1 cellular context compared by ENCODE assay signal in the genomic region with DNA sequence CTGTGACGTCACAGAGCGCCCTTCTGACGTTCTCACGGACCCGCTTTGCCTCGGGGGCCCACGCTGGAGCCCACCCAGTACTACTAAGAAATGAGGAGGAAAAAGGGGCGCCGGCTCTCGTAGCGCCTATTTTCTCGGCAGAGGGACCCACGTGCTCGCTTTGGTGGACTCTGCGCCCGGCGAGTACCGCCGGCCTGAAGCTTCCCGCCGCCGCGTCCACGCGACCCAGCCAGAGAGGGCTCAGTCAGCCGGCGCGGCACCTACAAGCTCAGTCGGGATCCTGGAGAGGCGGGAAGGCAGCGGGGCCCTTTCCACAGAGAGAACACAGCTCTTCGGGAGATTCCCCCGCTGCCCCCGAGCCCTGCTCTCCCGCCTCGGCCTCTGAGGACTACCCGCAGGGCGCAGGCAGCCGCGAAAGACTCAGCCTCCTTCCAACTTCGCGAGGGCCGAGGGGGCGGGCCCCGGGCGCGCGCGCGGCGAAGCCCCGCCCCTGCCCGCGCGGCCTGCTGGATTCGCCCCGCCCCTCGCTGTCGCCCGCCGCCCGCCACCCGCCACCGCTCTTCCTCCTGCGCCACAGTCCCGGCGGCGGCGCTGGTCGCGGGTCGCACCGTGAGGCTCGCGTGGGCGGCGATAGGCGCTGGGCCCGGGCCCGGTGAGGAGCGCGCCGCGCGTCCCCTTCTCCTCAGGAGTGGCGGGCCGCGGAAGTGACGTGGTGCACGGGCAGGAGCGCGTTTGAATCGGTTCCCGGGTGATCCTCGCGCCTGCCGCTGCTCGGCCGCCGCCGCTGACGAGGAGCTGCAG.
TF ChIP-seq lines count a peak whose summit lies in the region.

A gene (plus strand): TSS at position 574 of the 801 bp plus-strand sequence. CDS start 350 bp downstream, outside the sequence.

TF ChIP-seq in GM12878, 131 proteins besides CTCF, POLR2A, EP300 and RAD21 (continued from another document):
- TF ChIP-seq, protein P1, sequence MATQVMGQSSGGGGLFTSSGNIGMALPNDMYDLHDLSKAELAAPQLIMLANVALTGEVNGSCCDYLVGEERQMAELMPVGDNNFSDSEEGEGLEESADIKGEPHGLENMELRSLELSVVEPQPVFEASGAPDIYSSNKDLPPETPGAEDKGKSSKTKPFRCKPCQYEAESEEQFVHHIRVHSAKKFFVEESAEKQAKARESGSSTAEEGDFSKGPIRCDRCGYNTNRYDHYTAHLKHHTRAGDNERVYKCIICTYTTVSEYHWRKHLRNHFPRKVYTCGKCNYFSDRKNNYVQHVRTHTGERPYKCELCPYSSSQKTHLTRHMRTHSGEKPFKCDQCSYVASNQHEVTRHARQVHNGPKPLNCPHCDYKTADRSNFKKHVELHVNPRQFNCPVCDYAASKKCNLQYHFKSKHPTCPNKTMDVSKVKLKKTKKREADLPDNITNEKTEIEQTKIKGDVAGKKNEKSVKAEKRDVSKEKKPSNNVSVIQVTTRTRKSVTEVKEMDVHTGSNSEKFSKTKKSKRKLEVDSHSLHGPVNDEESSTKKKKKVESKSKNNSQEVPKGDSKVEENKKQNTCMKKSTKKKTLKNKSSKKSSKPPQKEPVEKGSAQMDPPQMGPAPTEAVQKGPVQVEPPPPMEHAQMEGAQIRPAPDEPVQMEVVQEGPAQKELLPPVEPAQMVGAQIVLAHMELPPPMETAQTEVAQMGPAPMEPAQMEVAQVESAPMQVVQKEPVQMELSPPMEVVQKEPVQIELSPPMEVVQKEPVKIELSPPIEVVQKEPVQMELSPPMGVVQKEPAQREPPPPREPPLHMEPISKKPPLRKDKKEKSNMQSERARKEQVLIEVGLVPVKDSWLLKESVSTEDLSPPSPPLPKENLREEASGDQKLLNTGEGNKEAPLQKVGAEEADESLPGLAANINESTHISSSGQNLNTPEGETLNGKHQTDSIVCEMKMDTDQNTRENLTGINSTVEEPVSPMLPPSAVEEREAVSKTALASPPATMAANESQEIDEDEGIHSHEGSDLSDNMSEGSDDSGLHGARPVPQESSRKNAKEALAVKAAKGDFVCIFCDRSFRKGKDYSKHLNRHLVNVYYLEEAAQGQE (IDR thresholded peaks at IDR 0.05; ENCODE audit: low read depth, low read length): 0 out of 2 replicates have a peak, but pooled peaks have one; percentile 18
- TF ChIP-seq, protein P2, sequence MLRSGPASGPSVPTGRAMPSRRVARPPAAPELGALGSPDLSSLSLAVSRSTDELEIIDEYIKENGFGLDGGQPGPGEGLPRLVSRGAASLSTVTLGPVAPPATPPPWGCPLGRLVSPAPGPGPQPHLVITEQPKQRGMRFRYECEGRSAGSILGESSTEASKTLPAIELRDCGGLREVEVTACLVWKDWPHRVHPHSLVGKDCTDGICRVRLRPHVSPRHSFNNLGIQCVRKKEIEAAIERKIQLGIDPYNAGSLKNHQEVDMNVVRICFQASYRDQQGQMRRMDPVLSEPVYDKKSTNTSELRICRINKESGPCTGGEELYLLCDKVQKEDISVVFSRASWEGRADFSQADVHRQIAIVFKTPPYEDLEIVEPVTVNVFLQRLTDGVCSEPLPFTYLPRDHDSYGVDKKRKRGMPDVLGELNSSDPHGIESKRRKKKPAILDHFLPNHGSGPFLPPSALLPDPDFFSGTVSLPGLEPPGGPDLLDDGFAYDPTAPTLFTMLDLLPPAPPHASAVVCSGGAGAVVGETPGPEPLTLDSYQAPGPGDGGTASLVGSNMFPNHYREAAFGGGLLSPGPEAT (IDR thresholded peaks at IDR 0.05; ENCODE audit: low read depth): peak; percentile 44; the same call in 1 of the 2 replicates
- TF ChIP-seq NR2F1 (conservative IDR thresholded peaks at IDR 0.05) (peak; percentile 38; the same call in 1 of the 2 replicates), GATAD2B (conservative IDR thresholded peaks at IDR 0.05; ENCODE audit: low read depth) (peak; percentile 74), CHD1 (IDR thresholded peaks at IDR 0.05; ENCODE audit: low read depth, low read length) (no peak), POU2F2 (IDR thresholded peaks at IDR 0.05; ENCODE audit: borderline replicate concordance, low read depth, low read length) (0 out of 3 replicates have a peak, but pooled peaks have one; percentile 31), BRCA1 (IDR thresholded peaks at IDR 0.05; ENCODE audit: low read depth, low read length) (peak; percentile 14; the same call in 1 of the 2 replicates), TAF1 (IDR thresholded peaks at IDR 0.05; ENCODE audit: borderline replicate concordance, low read depth, low read length) (peak; percentile 80; the same call in 1 of the 2 replicates), CBFB (IDR thresholded peaks at IDR 0.05; ENCODE audit: low read depth) (0 out of 2 replicates have a peak, but pooled peaks have one; percentile 44), ETV6 (conservative IDR thresholded peaks at IDR 0.05 in 1 of 2, IDR thresholded peaks at IDR 0.05 in 1 of 2; ENCODE audit: borderline replicate concordance in 1 of 2, low read depth in 1 of 2) (no peak; a peak in 1 of 4 replicates), SMAD1 (IDR thresholded peaks at IDR 0.05; ENCODE audit: low read depth, partially characterized antibody) (no peak), TCF3 (IDR thresholded peaks at IDR 0.05; ENCODE audit: borderline replicate concordance, insufficient read depth, low read depth, low read length) (peak; percentile 58; the same call in 1 of the 2 replicates), MTA2 (IDR thresholded peaks at IDR 0.05; ENCODE audit: low read depth) (peak; percentile 45; the same call in 1 of the 2 replicates), RUNX3 (IDR thresholded peaks at IDR 0.05; ENCODE audit: low read length) (no peak), GABPA (IDR thresholded peaks at IDR 0.05; ENCODE audit: low read depth) (peak; percentile 68), SMAD5 (IDR thresholded peaks at IDR 0.05; ENCODE audit: low read depth) (peak; percentile 81; the same call in 1 of the 2 replicates), ZBED1 (IDR thresholded peaks at IDR 0.05; ENCODE audit: borderline replicate concordance) (peak; percentile 88), TCF12 (IDR thresholded peaks at IDR 0.05; ENCODE audit: low read depth, low read length) (peak; percentile 27; the same call in 1 of the 2 replicates), NR2C1 (IDR thresholded peaks at IDR 0.05) (peak; percentile 88), HCFC1 (IDR thresholded peaks at IDR 0.05; ENCODE audit: low read length) (peak; percentile 20; the same call in 1 of the 2 replicates), ZSCAN29 (IDR thresholded peaks at IDR 0.05) (0 out of 2 replicates have a peak, but pooled peaks have one; percentile 41), NFIC (IDR thresholded peaks at IDR 0.05; ENCODE audit: low read depth, low read length) (0 out of 2 replicates have a peak, but pooled peaks have one; percentile 6), CREB1 (IDR thresholded peaks at IDR 0.05; ENCODE audit: low read depth) (peak; percentile 98), TCF7 (IDR thresholded peaks at IDR 0.05; ENCODE audit: borderline replicate concordance) (no peak), MEF2B (IDR thresholded peaks at IDR 0.05; ENCODE audit: partially characterized antibody, poor library complexity, severe bottlenecking) (peak; percentile 31), POLR2AphosphoS5 (IDR thresholded peaks at IDR 0.05; ENCODE audit: low read length) (peak; percentile 78)
- TF ChIP-seq, protein P3, sequence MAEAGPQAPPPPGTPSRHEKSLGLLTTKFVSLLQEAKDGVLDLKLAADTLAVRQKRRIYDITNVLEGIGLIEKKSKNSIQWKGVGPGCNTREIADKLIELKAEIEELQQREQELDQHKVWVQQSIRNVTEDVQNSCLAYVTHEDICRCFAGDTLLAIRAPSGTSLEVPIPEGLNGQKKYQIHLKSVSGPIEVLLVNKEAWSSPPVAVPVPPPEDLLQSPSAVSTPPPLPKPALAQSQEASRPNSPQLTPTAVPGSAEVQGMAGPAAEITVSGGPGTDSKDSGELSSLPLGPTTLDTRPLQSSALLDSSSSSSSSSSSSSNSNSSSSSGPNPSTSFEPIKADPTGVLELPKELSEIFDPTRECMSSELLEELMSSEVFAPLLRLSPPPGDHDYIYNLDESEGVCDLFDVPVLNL (IDR thresholded peaks at IDR 0.05; ENCODE audit: low read depth, low read length): peak; percentile 42; the same call in 1 of the 2 replicates
- TF ChIP-seq, protein P4, sequence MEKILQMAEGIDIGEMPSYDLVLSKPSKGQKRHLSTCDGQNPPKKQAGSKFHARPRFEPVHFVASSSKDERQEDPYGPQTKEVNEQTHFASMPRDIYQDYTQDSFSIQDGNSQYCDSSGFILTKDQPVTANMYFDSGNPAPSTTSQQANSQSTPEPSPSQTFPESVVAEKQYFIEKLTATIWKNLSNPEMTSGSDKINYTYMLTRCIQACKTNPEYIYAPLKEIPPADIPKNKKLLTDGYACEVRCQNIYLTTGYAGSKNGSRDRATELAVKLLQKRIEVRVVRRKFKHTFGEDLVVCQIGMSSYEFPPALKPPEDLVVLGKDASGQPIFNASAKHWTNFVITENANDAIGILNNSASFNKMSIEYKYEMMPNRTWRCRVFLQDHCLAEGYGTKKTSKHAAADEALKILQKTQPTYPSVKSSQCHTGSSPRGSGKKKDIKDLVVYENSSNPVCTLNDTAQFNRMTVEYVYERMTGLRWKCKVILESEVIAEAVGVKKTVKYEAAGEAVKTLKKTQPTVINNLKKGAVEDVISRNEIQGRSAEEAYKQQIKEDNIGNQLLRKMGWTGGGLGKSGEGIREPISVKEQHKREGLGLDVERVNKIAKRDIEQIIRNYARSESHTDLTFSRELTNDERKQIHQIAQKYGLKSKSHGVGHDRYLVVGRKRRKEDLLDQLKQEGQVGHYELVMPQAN (conservative IDR thresholded peaks at IDR 0.05): peak; percentile 46
- TF ChIP-seq, protein P5, sequence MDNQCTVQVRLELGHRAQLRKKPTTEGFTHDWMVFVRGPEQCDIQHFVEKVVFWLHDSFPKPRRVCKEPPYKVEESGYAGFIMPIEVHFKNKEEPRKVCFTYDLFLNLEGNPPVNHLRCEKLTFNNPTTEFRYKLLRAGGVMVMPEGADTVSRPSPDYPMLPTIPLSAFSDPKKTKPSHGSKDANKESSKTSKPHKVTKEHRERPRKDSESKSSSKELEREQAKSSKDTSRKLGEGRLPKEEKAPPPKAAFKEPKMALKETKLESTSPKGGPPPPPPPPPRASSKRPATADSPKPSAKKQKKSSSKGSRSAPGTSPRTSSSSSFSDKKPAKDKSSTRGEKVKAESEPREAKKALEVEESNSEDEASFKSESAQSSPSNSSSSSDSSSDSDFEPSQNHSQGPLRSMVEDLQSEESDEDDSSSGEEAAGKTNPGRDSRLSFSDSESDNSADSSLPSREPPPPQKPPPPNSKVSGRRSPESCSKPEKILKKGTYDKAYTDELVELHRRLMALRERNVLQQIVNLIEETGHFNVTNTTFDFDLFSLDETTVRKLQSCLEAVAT (IDR thresholded peaks at IDR 0.05): 0 out of 2 replicates have a peak, but pooled peaks have one; percentile 41
- TF ChIP-seq, protein P6, sequence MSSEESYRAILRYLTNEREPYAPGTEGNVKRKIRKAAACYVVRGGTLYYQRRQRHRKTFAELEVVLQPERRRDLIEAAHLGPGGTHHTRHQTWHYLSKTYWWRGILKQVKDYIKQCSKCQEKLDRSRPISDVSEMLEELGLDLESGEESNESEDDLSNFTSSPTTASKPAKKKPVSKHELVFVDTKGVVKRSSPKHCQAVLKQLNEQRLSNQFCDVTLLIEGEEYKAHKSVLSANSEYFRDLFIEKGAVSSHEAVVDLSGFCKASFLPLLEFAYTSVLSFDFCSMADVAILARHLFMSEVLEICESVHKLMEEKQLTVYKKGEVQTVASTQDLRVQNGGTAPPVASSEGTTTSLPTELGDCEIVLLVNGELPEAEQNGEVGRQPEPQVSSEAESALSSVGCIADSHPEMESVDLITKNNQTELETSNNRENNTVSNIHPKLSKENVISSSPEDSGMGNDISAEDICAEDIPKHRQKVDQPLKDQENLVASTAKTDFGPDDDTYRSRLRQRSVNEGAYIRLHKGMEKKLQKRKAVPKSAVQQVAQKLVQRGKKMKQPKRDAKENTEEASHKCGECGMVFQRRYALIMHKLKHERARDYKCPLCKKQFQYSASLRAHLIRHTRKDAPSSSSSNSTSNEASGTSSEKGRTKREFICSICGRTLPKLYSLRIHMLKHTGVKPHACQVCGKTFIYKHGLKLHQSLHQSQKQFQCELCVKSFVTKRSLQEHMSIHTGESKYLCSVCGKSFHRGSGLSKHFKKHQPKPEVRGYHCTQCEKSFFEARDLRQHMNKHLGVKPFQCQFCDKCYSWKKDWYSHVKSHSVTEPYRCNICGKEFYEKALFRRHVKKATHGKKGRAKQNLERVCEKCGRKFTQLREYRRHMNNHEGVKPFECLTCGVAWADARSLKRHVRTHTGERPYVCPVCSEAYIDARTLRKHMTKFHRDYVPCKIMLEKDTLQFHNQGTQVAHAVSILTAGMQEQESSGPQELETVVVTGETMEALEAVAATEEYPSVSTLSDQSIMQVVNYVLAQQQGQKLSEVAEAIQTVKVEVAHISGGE (CRISPR knock-in tag; IDR thresholded peaks at IDR 0.05): peak; percentile 48; the same call in 1 of the 2 replicates
- TF ChIP-seq, protein P7, sequence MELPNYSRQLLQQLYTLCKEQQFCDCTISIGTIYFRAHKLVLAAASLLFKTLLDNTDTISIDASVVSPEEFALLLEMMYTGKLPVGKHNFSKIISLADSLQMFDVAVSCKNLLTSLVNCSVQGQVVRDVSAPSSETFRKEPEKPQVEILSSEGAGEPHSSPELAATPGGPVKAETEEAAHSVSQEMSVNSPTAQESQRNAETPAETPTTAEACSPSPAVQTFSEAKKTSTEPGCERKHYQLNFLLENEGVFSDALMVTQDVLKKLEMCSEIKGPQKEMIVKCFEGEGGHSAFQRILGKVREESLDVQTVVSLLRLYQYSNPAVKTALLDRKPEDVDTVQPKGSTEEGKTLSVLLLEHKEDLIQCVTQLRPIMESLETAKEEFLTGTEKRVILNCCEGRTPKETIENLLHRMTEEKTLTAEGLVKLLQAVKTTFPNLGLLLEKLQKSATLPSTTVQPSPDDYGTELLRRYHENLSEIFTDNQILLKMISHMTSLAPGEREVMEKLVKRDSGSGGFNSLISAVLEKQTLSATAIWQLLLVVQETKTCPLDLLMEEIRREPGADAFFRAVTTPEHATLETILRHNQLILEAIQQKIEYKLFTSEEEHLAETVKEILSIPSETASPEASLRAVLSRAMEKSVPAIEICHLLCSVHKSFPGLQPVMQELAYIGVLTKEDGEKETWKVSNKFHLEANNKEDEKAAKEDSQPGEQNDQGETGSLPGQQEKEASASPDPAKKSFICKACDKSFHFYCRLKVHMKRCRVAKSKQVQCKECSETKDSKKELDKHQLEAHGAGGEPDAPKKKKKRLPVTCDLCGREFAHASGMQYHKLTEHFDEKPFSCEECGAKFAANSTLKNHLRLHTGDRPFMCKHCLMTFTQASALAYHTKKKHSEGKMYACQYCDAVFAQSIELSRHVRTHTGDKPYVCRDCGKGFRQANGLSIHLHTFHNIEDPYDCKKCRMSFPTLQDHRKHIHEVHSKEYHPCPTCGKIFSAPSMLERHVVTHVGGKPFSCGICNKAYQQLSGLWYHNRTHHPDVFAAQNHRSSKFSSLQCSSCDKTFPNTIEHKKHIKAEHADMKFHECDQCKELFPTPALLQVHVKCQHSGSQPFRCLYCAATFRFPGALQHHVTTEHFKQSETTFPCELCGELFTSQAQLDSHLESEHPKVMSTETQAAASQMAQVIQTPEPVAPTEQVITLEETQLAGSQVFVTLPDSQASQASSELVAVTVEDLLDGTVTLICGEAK (IDR thresholded peaks at IDR 0.05; ENCODE audit: borderline replicate concordance): no peak
